Comparison of ENCODE assay signal across 18 cellular contexts in genomic region chr13:80707000-80707983, GRCh38.
DNase-seq lines count a peak whose midpoint lies in the region; ATAC-seq and TF ChIP-seq lines count a peak whose summit lies in the region.
"Had no signal": no experiment of that assay in that cellular context is flagged by ENCODE, and none has a peak within 500 bp of the region (broad histone marks: within the 10 kb centered on the region; RNA-seq: fewer than 3 reads in every experiment).

No MANE protein-coding gene starts in this region.

- H3K27me3 Mint-ChIP-seq in stimulated activated naive CD8-positive, alpha-beta T cell treated with anti-CD3 and anti-CD28 coated beads, Interleukin-15, amount 100 ng/mL, for 72 hours = no peaks in the 10 kb centered on the region
- H3K27me3 Mint-ChIP-seq: CD4-positive, alpha-beta memory T cell had no signal

- no peaks in the 10 kb centered on the region for H3K27me3 ChIP-seq in spleen (replicated peaks in 1 of 7)
- H3K27me3 ChIP-seq: BLaER1 had no signal

- H3K27ac ChIP-seq in spleen = no peak overlapping the region
- H3K27ac ChIP-seq: BLaER1, GM23248 had no signal

- no peak for TF ChIP-seq POLR2A in spleen (IDR thresholded peaks at IDR 0.05)

- H3K4me3 Mint-ChIP-seq in stimulated activated naive CD8-positive, alpha-beta T cell treated with anti-CD3 and anti-CD28 coated beads, Interleukin-15, amount 100 ng/mL, for 72 hours = no peak overlapping the region
- H3K4me3 Mint-ChIP-seq: CD14-positive monocyte; CD4-positive, alpha-beta memory T cell; HFFc6 had no signal

- intact Hi-C loops in spleen (cut with DNase I; ENCODE audit: low total_unique reads) = no loop called here

- TF ChIP-seq CTCF in spleen (IDR thresholded peaks at IDR 0.05 in 8 of 11, conservative IDR thresholded peaks at IDR 0.05 in 3 of 11) = no peak

- WGBS in spleen, 5 donors = 92 to 95% (median 93%) methylated on average over 25 to 34 of the region's 34 CpGs

- no peaks in the 10 kb centered on the region for H3K4me1 Mint-ChIP-seq in stimulated activated naive CD8-positive, alpha-beta T cell treated with anti-CD3 and anti-CD28 coated beads, Interleukin-15, amount 100 ng/mL, for 72 hours
- H3K4me1 Mint-ChIP-seq: CD14-positive monocyte; CD4-positive, alpha-beta memory T cell had no signal

- no peaks in the 10 kb centered on the region for H3K36me3 ChIP-seq in spleen
- H3K36me3 ChIP-seq: BLaER1 had no signal

- H3K9me3 ChIP-seq in spleen = peaks cover 0 to 34% (median 4%) of the 10 kb centered on the region in 8 donors

- peaks cover 2 to 4% of the 10 kb centered on the region in 2 donors for H3K9me3 Mint-ChIP-seq in stimulated activated naive CD8-positive, alpha-beta T cell treated with anti-CD3 and anti-CD28 coated beads, Interleukin-15, amount 100 ng/mL, for 72 hours

- no peak overlapping the region for H3K4me3 ChIP-seq in spleen
- H3K4me3 ChIP-seq: BLaER1, GM23248 had no signal

- H3K4me1 ChIP-seq in spleen = no peaks in the 10 kb centered on the region
- H3K4me1 ChIP-seq: BLaER1 had no signal

- ATAC-seq in stimulated activated naive CD8-positive, alpha-beta T cell treated with anti-CD3 and anti-CD28 coated beads, Interleukin-15, amount 100 ng/mL, for 72 hours = peak; percentile 43
- ATAC-seq in stimulated activated naive CD8-positive, alpha-beta T cell treated with anti-CD3 and anti-CD28 coated beads, Interleukin-15, Interleukin-2, amounts not matched to agents 100 U/mL and 50 U/mL, for 24 hours = no peak
- no peak for ATAC-seq in HG03280 (IDR thresholded peaks at IDR 0.05; ENCODE audit: unreplicated experiment)
- ATAC-seq: HCT116 had no signal

- no peak overlapping the region for H3K27ac Mint-ChIP-seq in stimulated activated naive CD8-positive, alpha-beta T cell treated with anti-CD3 and anti-CD28 coated beads, Interleukin-15, amount 100 ng/mL, for 72 hours
- H3K27ac Mint-ChIP-seq: CD14-positive monocyte; CD4-positive, alpha-beta memory T cell; HFFc6 had no signal

- no peak for DNase-seq in stimulated activated naive CD8-positive, alpha-beta T cell treated with anti-CD3 and anti-CD28 coated beads, Interleukin-15, amount 100 ng/mL, for 72 hours
- no peak for DNase-seq in stimulated activated naive CD8-positive, alpha-beta T cell treated with anti-CD3 and anti-CD28 coated beads, Interleukin-15, Interleukin-2, amounts not matched to agents 100 U/mL and 50 U/mL, for 24 hours
- peak; percentile 81 for DNase-seq in mesenteric fat pad (ENCODE audit: low spot score)
- DNase-seq in spleen = peak; percentile 62
- DNase-seq in amygdala (lab: John Stamatoyannopoulos, UW) = no peak
- no peak for DNase-seq in MV-4-11 (lab: John Stamatoyannopoulos, UW)
- DNase-seq: 8988T; CD4-positive, alpha-beta memory T cell; DMS153; DMS79; GF-D8; GM23248; HFFc6; IMR-90 had no signal

Comparison
In these comparisons a context has a peak if more than half of its experiments do, and no peak if none do; other contexts are left out.
1. DNase-seq: peak in mesenteric fat pad (single experiment) and spleen (single experiment); none in stimulated activated naive CD8-positive, alpha-beta T cell treated with anti-CD3 and anti-CD28 coated beads, Interleukin-15, amount 100 ng/mL, for 72 hours (0 of 2), stimulated activated naive CD8-positive, alpha-beta T cell treated with anti-CD3 and anti-CD28 coated beads, Interleukin-15, Interleukin-2, amounts not matched to agents 100 U/mL and 50 U/mL, for 24 hours (single experiment), amygdala (0 of 56) and MV-4-11 (single experiment).